ENCODE assay signal across 8 cellular contexts in genomic region chr22:39997939-39998726, GRCh38. TPM values are rescaled to one million over a fixed set of nuclear protein-coding genes. Genes with fewer than 3 reads are reported as not detected.
A peak's percentile ranks its signal among the peaks of the same experiment; 100 is the strongest.
DNase-seq lines count a peak whose midpoint lies in the region; FAIRE-seq and TF ChIP-seq lines count a peak whose summit lies in the region.

No MANE protein-coding gene starts in this region.

- H3K4me1 ChIP-seq in HAP-1 (peaks cover 3% of the 10 kb centered on the region; the same call in 1 of the 2 replicates), endothelial cell of umbilical vein (ENCODE audit: control insufficient read depth, extremely low read depth, insufficient read depth, low read length) (no peaks in the 10 kb centered on the region), ovary (ENCODE audit: insufficient read depth) (no peaks in the 10 kb centered on the region)

- no peak overlapping the region for H3K9ac ChIP-seq in endothelial cell of umbilical vein (replicated peaks; ENCODE audit: extremely low read depth, insufficient read depth, low read length)

- POLR2A ChIA-PET in endothelial cell of umbilical vein (lab: Charles Lee): no interaction called here

- no TSS peak for BruUV-seq in endothelial cell of umbilical vein (replicated peaks; lab: Mats Ljungman, UMichigan)

- TF ChIP-seq CTCF in endothelial cell of umbilical vein (IDR thresholded peaks at IDR 0.05; ENCODE audit: extremely low read depth in 1 of 2, insufficient read depth in 1 of 2, low read depth in 1 of 2, low read length in 2 of 2): no peak
- no peak for TF ChIP-seq CTCF in ovary (IDR thresholded peaks at IDR 0.05)
- TF ChIP-seq CTCF in brain microvascular endothelial cell (IDR thresholded peaks at IDR 0.05; ENCODE audit: low read depth, low read length, missing control alignments): no peak

- dilution Hi-C loops in endothelial cell of umbilical vein (cut with MboI; ENCODE audit: extremely low pct_ligation_motif_present, low sequenced_read_pairs): no loop called here

- intact Hi-C loops in endothelial cell of umbilical vein (cut with micrococcal nuclease): no loop called here
- intact Hi-C loops in ovary (cut with DNase I): no loop called here

- WGBS in ovary, 3 donors: 54 to 57% (median 55%) methylated on average over 11 of the region's 11 CpGs

- no peaks in the 10 kb centered on the region for H4K20me1 ChIP-seq in endothelial cell of umbilical vein (replicated peaks; ENCODE audit: control insufficient read depth, extremely low read depth, insufficient read depth, low read length)

- no peak overlapping the region for H2AFZ ChIP-seq in endothelial cell of umbilical vein (ENCODE audit: low read depth, low read length)

- H3K27ac ChIP-seq in endothelial cell of umbilical vein (ENCODE audit: insufficient read depth, low read depth, low read length): no peak overlapping the region
- no peak overlapping the region for H3K27ac ChIP-seq in ovary
- no peak overlapping the region for H3K27ac ChIP-seq in caudate nucleus (ENCODE audit: low read depth, low read length)
- no peak overlapping the region for H3K27ac ChIP-seq in brain microvascular endothelial cell

- no peak for FAIRE-seq in endothelial cell of umbilical vein (lab: Jason Lieb, UNC)

- in situ Hi-C loops in HAP-1 (cut with MboI; ENCODE audit: low sequenced_read_pairs) (no loop called here), brain microvascular endothelial cell (cut with HindIII; ENCODE audit: low pct_ligation_motif_present, low sequenced_read_pairs) (no loop called here)

- no peaks in the 10 kb centered on the region for H3K9me1 ChIP-seq in endothelial cell of umbilical vein (replicated peaks; ENCODE audit: control insufficient read depth, extremely low read depth, insufficient read depth, low read length)

- H3K9me3 ChIP-seq in HAP-1 (no peaks in the 10 kb centered on the region), endothelial cell of umbilical vein (replicated peaks; ENCODE audit: control insufficient read depth, insufficient read depth, low read length) (no peaks in the 10 kb centered on the region), ovary (no peaks in the 10 kb centered on the region)

- CTCF ChIA-PET in endothelial cell of umbilical vein (lab: Charles Lee): interaction anchor here (2.4 kb wide), 1 partner anchor 26 kb away, joined by 11 read pairs; no protein-coding TSS in a partner anchor

- H3K4me3 ChIP-seq in HAP-1 (no peak overlapping the region), endothelial cell of umbilical vein (replicated peaks in 1 of 3; ENCODE audit: insufficient read depth in 1 of 3, low read depth in 1 of 3, low read length in 3 of 3) (no peak overlapping the region), ovary (no peak overlapping the region), brain microvascular endothelial cell (ENCODE audit: low read depth, low read length) (no peak overlapping the region)

- DNase-seq in HAP-1 (ENCODE audit: low spot score in 2 of 2) (peak; percentile 17 to 66), NCI-H526 (lab: John Stamatoyannopoulos, UW) (peak; percentile 60 to 67), endothelial cell of umbilical vein (ENCODE audit: low read depth, low spot score) (peak; percentile 48), ovary (peak in 3 of 5 donors; percentile 20 to 64 (median 30)), caudate nucleus (lab: John Stamatoyannopoulos, UW) (no peak), brain microvascular endothelial cell (no peak), putamen (ENCODE audit: low spot score) (no peak)
- DNase-seq in NK-92 treated with Interleukin-12 subunit alpha and Interleukin-12 subunit beta, amount 100 ng/mL, for 24 hours (lab: John Stamatoyannopoulos, UW): no peak

- H3K27me3 ChIP-seq in HAP-1 (ENCODE audit: low read depth) (no peaks in the 10 kb centered on the region), endothelial cell of umbilical vein (ENCODE audit: control insufficient read depth in 2 of 2, insufficient read depth in 2 of 2, low read length in 2 of 2) (peaks cover 22 to 26% of the 10 kb centered on the region in 2 experiments), ovary (no peaks in the 10 kb centered on the region), brain microvascular endothelial cell (replicated peaks) (peaks cover 3% of the 10 kb centered on the region)

- no peaks in the 10 kb centered on the region for H3K79me2 ChIP-seq in endothelial cell of umbilical vein (ENCODE audit: control insufficient read depth, insufficient read depth, low read length)

- H3K36me3 ChIP-seq in HAP-1 (replicated peaks) (no peaks in the 10 kb centered on the region), endothelial cell of umbilical vein (ENCODE audit: control insufficient read depth in 2 of 2, extremely low read depth in 1 of 2, insufficient read depth in 2 of 2, low read length in 2 of 2) (no peaks in the 10 kb centered on the region), ovary (no peaks in the 10 kb centered on the region), brain microvascular endothelial cell (replicated peaks) (no peaks in the 10 kb centered on the region)

- H3K4me2 ChIP-seq in endothelial cell of umbilical vein (ENCODE audit: insufficient read depth, low read length): no peak overlapping the region

- TF ChIP-seq EP300 in ovary (IDR thresholded peaks at IDR 0.05): no peak

- TF ChIP-seq POLR2A in endothelial cell of umbilical vein (IDR thresholded peaks at IDR 0.05; ENCODE audit: low read depth, low read length) (no peak), ovary (IDR thresholded peaks at IDR 0.05) (no peak)

TF ChIP-seq in endothelial cell of umbilical vein, 7 proteins besides CTCF, POLR2A, EP300 and RAD21:
- TF ChIP-seq MYC (IDR thresholded peaks at IDR 0.05; ENCODE audit: low read depth, low read length): no peak
- no peak for TF ChIP-seq POLR2AphosphoS5 (IDR thresholded peaks at IDR 0.05; ENCODE audit: insufficient read depth, low read depth, low read length)
- peak; percentile 17 for TF ChIP-seq EZH2 (IDR thresholded peaks at IDR 0.05; ENCODE audit: borderline replicate concordance, low read depth, low read length, severe bottlenecking)

RNA-seq across cellular contexts. Expression of gene FAM83F, which starts 3.4 kb away (rescaled TPM):
- total RNA-seq in endothelial cell of umbilical vein (not detected in 2 replicates), ovary (1 to 10 TPM in 4 of 7 donors, under 1 TPM in 3; 0.20 to 3.4 (median 1.7) TPM)
- polyA plus RNA-seq in endothelial cell of umbilical vein (not detected in 2 replicates), ovary (under 1 TPM; 0.12 to 0.51 TPM)
- not detected in 2 replicates for polyA plus RNA-seq in endothelial cell of umbilical vein (2011; cell fraction: cytosol; rRNA removed)
- not detected in 2 replicates for polyA plus RNA-seq in endothelial cell of umbilical vein (2011; cell fraction: nucleus; rRNA removed)
- not detected in 2 replicates for polyA plus RNA-seq in endothelial cell of umbilical vein (2012)
- polyA minus RNA-seq in endothelial cell of umbilical vein: 0.07 TPM in 1 of 2 replicates, not detected in the other
- 0.92 TPM for polyA minus RNA-seq in endothelial cell of umbilical vein (2011; cell fraction: cytosol; rRNA and poly(A)+ RNA removed)
- polyA minus RNA-seq in endothelial cell of umbilical vein (2011; cell fraction: nucleus; rRNA and poly(A)+ RNA removed): not detected in 2 replicates

RNA-seq across cellular contexts. Expression of gene TMA7B, which starts 37.9 kb away (rescaled TPM):
- total RNA-seq in endothelial cell of umbilical vein (not detected in 2 replicates), ovary (not detected)
- polyA plus RNA-seq in endothelial cell of umbilical vein (not detected in 2 replicates), ovary (not detected)
- polyA plus RNA-seq in endothelial cell of umbilical vein (2011; cell fraction: cytosol; rRNA removed): not detected in 2 replicates
- polyA plus RNA-seq in endothelial cell of umbilical vein (2011; cell fraction: nucleus; rRNA removed): not detected in 2 replicates
- not detected in 2 replicates for polyA plus RNA-seq in endothelial cell of umbilical vein (2012)
- polyA minus RNA-seq in endothelial cell of umbilical vein: 0.19 TPM in 1 of 2 replicates, not detected in the other
- polyA minus RNA-seq in endothelial cell of umbilical vein (2011; cell fraction: cytosol; rRNA and poly(A)+ RNA removed): not detected
- not detected in 2 replicates for polyA minus RNA-seq in endothelial cell of umbilical vein (2011; cell fraction: nucleus; rRNA and poly(A)+ RNA removed)

Comparison
In these comparisons a context has a peak if more than half of its experiments do, and no peak if none do; other contexts are left out.
1. DNase-seq: peak in HAP-1 (2 of 2), NCI-H526 (2 of 2), endothelial cell of umbilical vein (single experiment) and ovary (3 of 5); none in caudate nucleus (0 of 61), brain microvascular endothelial cell (single experiment), putamen (single experiment) and NK-92 treated with Interleukin-12 subunit alpha and Interleukin-12 subunit beta, amount 100 ng/mL, for 24 hours (single experiment).